In the genomic region with DNA sequence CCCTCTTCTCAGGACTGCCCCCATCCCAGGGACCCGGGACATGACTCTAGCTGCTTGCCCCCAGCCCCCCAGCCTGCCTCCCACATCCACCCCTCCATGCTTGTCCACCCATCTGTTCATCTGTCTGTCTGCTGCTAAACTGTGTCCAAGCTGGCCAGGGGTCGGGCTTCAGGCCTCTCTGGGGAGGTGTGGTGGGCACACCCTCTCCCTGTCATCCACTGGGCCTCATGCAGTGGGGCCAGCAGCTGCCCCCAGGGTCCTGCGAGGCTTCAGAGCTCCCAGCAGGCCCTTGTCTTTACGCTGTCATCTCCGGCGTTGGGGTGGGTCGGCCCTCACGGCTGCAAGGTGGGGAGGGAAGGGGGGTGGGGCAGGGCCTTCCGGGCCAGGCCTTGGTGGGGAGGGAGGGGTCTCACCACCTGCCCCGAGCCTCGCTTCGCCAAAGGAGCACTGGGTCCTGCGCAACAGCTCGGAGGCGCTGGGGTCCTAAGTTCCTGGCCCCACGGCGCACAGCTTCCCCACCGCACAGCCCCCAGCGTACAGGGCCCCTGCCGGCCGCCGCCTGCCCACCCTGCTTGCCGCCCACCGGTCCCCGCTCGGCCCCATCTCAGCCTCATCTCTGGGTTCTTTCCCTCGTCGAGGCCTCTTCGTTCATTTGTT, we compare ENCODE assay signal across 22 cellular contexts. TPM values are rescaled to one million over a fixed set of nuclear protein-coding genes. Genes with fewer than 3 reads are reported as not detected.
A peak's percentile ranks its signal among the peaks of the same experiment; 100 is the strongest.
DNase-seq lines count a peak whose midpoint lies in the region; ATAC-seq and TF ChIP-seq lines count a peak whose summit lies in the region.
"Had no signal": no experiment of that assay in that cellular context is flagged by ENCODE, and none has a peak within 500 bp of the region (broad histone marks: within the 10 kb centered on the region; RNA-seq: fewer than 3 reads in every experiment).

No MANE protein-coding gene starts in this region.

- TF ChIP-seq CTCF in dorsolateral prefrontal cortex (IDR thresholded peaks at IDR 0.05 in 54 of 56, conservative IDR thresholded peaks at IDR 0.05 in 2 of 56; ENCODE audit: low read depth in 1 of 56, partially characterized antibody in 56 of 56) (no peak), glutamatergic neuron (IDR thresholded peaks at IDR 0.05; ENCODE audit: partially characterized antibody, unreplicated experiment) (no peak), spleen (IDR thresholded peaks at IDR 0.05 in 8 of 11, conservative IDR thresholded peaks at IDR 0.05 in 3 of 11) (no peak)

- peaks cover 16% of the 10 kb centered on the region for H3K9me3 Mint-ChIP-seq in glutamatergic neuron (ENCODE audit: unreplicated experiment)
- H3K9me3 Mint-ChIP-seq: activated naive CD8-positive, alpha-beta T cell treated with anti-CD3 and anti-CD28 coated beads, Interleukin-2, amount 50 U/mL, for 24 hours; brain; naive B cell; stimulated activated naive CD8-positive, alpha-beta T cell treated with anti-CD3 and anti-CD28 coated beads, Interleukin-15, Interleukin-2, amounts not matched to agents 100 ng/mL and 50 ng/mL, for 24 hours; T-cell had no signal

- H3K27me3 ChIP-seq in dorsolateral prefrontal cortex = no peaks in the 10 kb centered on the region
- H3K27me3 ChIP-seq in spleen (replicated peaks in 1 of 7) = no peaks in the 10 kb centered on the region

- no peaks in the 10 kb centered on the region for H3K36me3 Mint-ChIP-seq in glutamatergic neuron (ENCODE audit: unreplicated experiment)
- H3K36me3 Mint-ChIP-seq: brain, naive B cell, T-cell had no signal

- H3K27ac ChIP-seq in dorsolateral prefrontal cortex (peak overlapping the region in 57 of 59 donors; percentile 38 to 93 (median 78)), spleen (peak overlapping the region in 5 of 8 donors; percentile 69 to 82 (median 78)), urinary bladder (ENCODE audit: low read depth) (peak overlapping the region; percentile 95)
- H3K27ac ChIP-seq: C4-2B had no signal

- peaks cover 4% of the 10 kb centered on the region for H3K4me1 Mint-ChIP-seq in glutamatergic neuron (ENCODE audit: low read depth, unreplicated experiment)
- H3K4me1 Mint-ChIP-seq: activated naive CD8-positive, alpha-beta T cell treated with anti-CD3 and anti-CD28 coated beads, Interleukin-2, amount 50 U/mL, for 24 hours; T-cell had no signal

- intact Hi-C loops in dorsolateral prefrontal cortex (cut with DNase I) = loop anchor here in 1 of 2 donors (2.0 to 5.0 kb wide), 3 partner anchors 42 to 58 kb away; no protein-coding TSS in a partner anchor
- intact Hi-C loops in spleen (cut with DNase I; ENCODE audit: low total_unique reads) = no loop called here

- peaks cover 24% of the 10 kb centered on the region for H3K27me3 Mint-ChIP-seq in glutamatergic neuron (ENCODE audit: unreplicated experiment)
- H3K27me3 Mint-ChIP-seq: activated naive CD8-positive, alpha-beta T cell treated with anti-CD3 and anti-CD28 coated beads, Interleukin-2, amount 50 U/mL, for 24 hours; brain; naive B cell; stimulated activated naive CD8-positive, alpha-beta T cell treated with anti-CD3 and anti-CD28 coated beads, Interleukin-15, Interleukin-2, amounts not matched to agents 100 ng/mL and 50 ng/mL, for 24 hours; T-cell had no signal

- H3K4me3 ChIP-seq in dorsolateral prefrontal cortex (peak overlapping the region in 1 of 59 donors; percentile 10), spleen (peak overlapping the region in 2 of 8 donors; percentile 15 to 37), urinary bladder (ENCODE audit: low read depth, low read length) (peak overlapping the region; percentile 29)

- DNase-seq in dorsolateral prefrontal cortex = no peak
- DNase-seq in glutamatergic neuron = no peak
- DNase-seq in spleen = no peak
- DNase-seq in NOMO-1 treated with DMSO at 0.1 percent for 48 hours (lab: John Stamatoyannopoulos, UW; ENCODE audit: unreplicated experiment) = no peak
- no peak for DNase-seq in SW480 (ENCODE audit: low spot score)
- DNase-seq: activated CD4-positive, alpha-beta T cell treated with anti-CD3 and anti-CD28 coated beads for 1 hour; activated CD8-positive, alpha-beta memory T cell treated with anti-CD3 and anti-CD28 coated beads for 24 hours; activated gamma-delta T cell treated with Interleukin-2 at 50 U/mL for 16 hours; activated naive CD8-positive, alpha-beta T cell treated with anti-CD3 and anti-CD28 coated beads, Interleukin-2, amount 50 U/mL, for 24 hours; activated T-cell treated with anti-CD3 and anti-CD28 coated beads, Interleukin-2, amount 50 U/mL, for 1 hour; Kasumi-1; mesenchymal stem cell; naive B cell; NCI-H1694 treated with DMSO at 0.1 percent for 48 hours; NCI-H524 treated with DMSO at 0.1 percent for 48 hours; T-cell had no signal

- H3K9me3 ChIP-seq in spleen = peaks cover 0 to 11% (median 0%) of the 10 kb centered on the region in 8 donors
- H3K9me3 ChIP-seq: colonic mucosa had no signal

- H3K4me3 Mint-ChIP-seq in glutamatergic neuron (ENCODE audit: unreplicated experiment) = no peak overlapping the region
- H3K4me3 Mint-ChIP-seq: activated naive CD8-positive, alpha-beta T cell treated with anti-CD3 and anti-CD28 coated beads, Interleukin-2, amount 50 U/mL, for 24 hours; brain; naive B cell; stimulated activated naive CD8-positive, alpha-beta T cell treated with anti-CD3 and anti-CD28 coated beads, Interleukin-15, Interleukin-2, amounts not matched to agents 100 ng/mL and 50 ng/mL, for 24 hours; T-cell had no signal

- TF ChIP-seq POLR2A in spleen (IDR thresholded peaks at IDR 0.05) = no peak

- 67 to 83% (median 73%) methylated on average over 14 to 29 of the region's 29 CpGs for WGBS in spleen, 5 donors
- 49% methylated on average over 29 of the region's 29 CpGs for WGBS in urinary bladder

- H3K27ac Mint-ChIP-seq in glutamatergic neuron (ENCODE audit: unreplicated experiment) = peak overlapping the region; percentile 52
- H3K27ac Mint-ChIP-seq: activated naive CD8-positive, alpha-beta T cell treated with anti-CD3 and anti-CD28 coated beads, Interleukin-2, amount 50 U/mL, for 24 hours; stimulated activated naive CD8-positive, alpha-beta T cell treated with anti-CD3 and anti-CD28 coated beads, Interleukin-15, Interleukin-2, amounts not matched to agents 100 ng/mL and 50 ng/mL, for 24 hours; T-cell had no signal

- H3K36me3 ChIP-seq in spleen (peaks cover 0 to 19% (median 0%) of the 10 kb centered on the region in 6 donors), urinary bladder (ENCODE audit: insufficient read depth) (no peaks in the 10 kb centered on the region)
- H3K36me3 ChIP-seq: colonic mucosa had no signal

- H3K4me1 ChIP-seq in spleen (peaks cover 4 to 54% (median 25%) of the 10 kb centered on the region in 6 donors), urinary bladder (ENCODE audit: insufficient read depth) (no peaks in the 10 kb centered on the region)
- H3K4me1 ChIP-seq: colonic mucosa had no signal

- ATAC-seq in HG03460 (IDR thresholded peaks at IDR 0.05; ENCODE audit: unreplicated experiment) = no peak
- ATAC-seq: activated naive CD8-positive, alpha-beta T cell treated with anti-CD3 and anti-CD28 coated beads, Interleukin-2, amount 50 U/mL, for 24 hours; T-cell had no signal

RNA-seq across cellular contexts. Expression of a gene that starts 26.7 kb away (rescaled TPM):
- total RNA-seq in dorsolateral prefrontal cortex = 10 to 100 TPM; 36.6 to 90.5 (median 52.1) TPM
- total RNA-seq in glutamatergic neuron (ENCODE audit: unreplicated experiment) = 29.0 TPM
- total RNA-seq in spleen = 10 to 100 TPM; 28.1 to 49.8 (median 42.3) TPM
- 10 to 100 TPM; 30.5 to 51.5 (median 32.6) TPM for polyA plus RNA-seq in spleen
- total RNA-seq in urinary bladder = 27.5 TPM
- polyA plus RNA-seq in urinary bladder = 120 TPM
